1 cellular context compared by ENCODE assay signal in genomic region chr3:180932819-180933218, GRCh38.
TF ChIP-seq lines count a peak whose summit lies in the region.

No MANE protein-coding gene starts in this region.

TF ChIP-seq in WTC11, 78 proteins besides CTCF, POLR2A, EP300 and RAD21 (continued from another document):
- TF ChIP-seq ZNF532 (CRISPR knock-in tag; IDR thresholded peaks at IDR 0.05; ENCODE audit: borderline replicate concordance): no peak
- TF ChIP-seq OVOL2 (CRISPR knock-in tag; IDR thresholded peaks at IDR 0.05; ENCODE audit: borderline replicate concordance): no peak
- no peak for TF ChIP-seq ATF3 (CRISPR knock-in tag; conservative IDR thresholded peaks at IDR 0.05)
- TF ChIP-seq ZNF396 (CRISPR knock-in tag; IDR thresholded peaks at IDR 0.05; ENCODE audit: borderline replicate concordance): no peak
- TF ChIP-seq SMAD3 (CRISPR knock-in tag; IDR thresholded peaks at IDR 0.05; ENCODE audit: borderline replicate concordance): no peak
- TF ChIP-seq ETV6 (CRISPR knock-in tag; IDR thresholded peaks at IDR 0.05): no peak
- no peak for TF ChIP-seq FOXP4 (CRISPR knock-in tag; IDR thresholded peaks at IDR 0.05)
